In genomic region chr17:21166599-21167265, GRCh38 we compare ENCODE assay signal across 15 cellular contexts. TPM values are rescaled to one million over a fixed set of nuclear protein-coding genes. Genes with fewer than 3 reads are reported as not detected.
DNase-seq lines count a peak whose midpoint lies in the region; ATAC-seq and TF ChIP-seq lines count a peak whose summit lies in the region.
"Had no signal": no experiment of that assay in that cellular context is flagged by ENCODE, and none has a peak within 500 bp of the region (broad histone marks: within the 10 kb centered on the region; RNA-seq: fewer than 3 reads in every experiment).

No MANE protein-coding gene starts in this region.

- no peaks in the 10 kb centered on the region for H4K20me1 ChIP-seq in IMR-90 (ENCODE audit: insufficient read depth, low read length)

- no peak for TF ChIP-seq POLR2A in IMR-90 (IDR thresholded peaks at IDR 0.05; ENCODE audit: low read depth, low read length)

- dilution Hi-C loops in IMR-90 (cut with HindIII; ENCODE audit: low sequenced_read_pairs, unreplicated experiment) = no loop called here

- peak overlapping the region; percentile 57; the same call in 1 of the 2 replicates for H3K9ac ChIP-seq in IMR-90 (ENCODE audit: low read depth, low read length)

- no peak overlapping the region for H3K4me3 ChIP-seq in IMR-90 (ENCODE audit: insufficient read depth, low read depth, low read length)
- H3K4me3 ChIP-seq: K562 had no signal

- no peaks in the 10 kb centered on the region for H3K36me3 ChIP-seq in IMR-90 (ENCODE audit: control insufficient read depth, insufficient read depth, low read length)

- intact Hi-C loops in IMR-90 (cut with micrococcal nuclease) = loop anchor here (5.0 kb wide), 1 partner anchor 46 kb away; the partner anchor contains the start of gene TMEM11

- no peak overlapping the region for H2AK5ac ChIP-seq in IMR-90 (ENCODE audit: low read depth, low read length)

- H3K14ac ChIP-seq in IMR-90 (replicated peaks; ENCODE audit: low read depth, low read length) = no peak overlapping the region

- no CpG with 5 or more reads among the region's 5 CpGs for WGBS in IMR-90 (ENCODE audit: extremely low coverage in 2 of 2, insufficient read length in 1 of 2), 2 experiments

- no peak overlapping the region for H3K56ac ChIP-seq in IMR-90 (ENCODE audit: extremely low read depth, insufficient read depth, low read length)

- H3K4me2 ChIP-seq in IMR-90 (ENCODE audit: low read depth, low read length) = peak overlapping the region; percentile 37; the same call in 1 of the 2 replicates

- POLR2A ChIA-PET in IMR-90 (lab: Charles Lee; ENCODE audit: unreplicated experiment) = no interaction called here

- in situ Hi-C loops in IMR-90 (cut with MboI; ENCODE audit: low sequenced_read_pairs) = no loop called here

- no TSS peak for BruUV-seq in IMR-90 (replicated peaks; lab: Mats Ljungman, UMichigan)

- H4K91ac ChIP-seq in IMR-90 (ENCODE audit: insufficient read depth, low read depth, low read length) = no peak overlapping the region; the same call in 1 of the 2 replicates

- CTCF ChIA-PET in IMR-90 (lab: Yijun Ruan, JAX) = interaction anchor here (0.6 to 0.9 kb wide), 2 partner anchors 34 to 73 kb away, joined by 3 to 7 read pairs; no protein-coding TSS in a partner anchor

- H3K9me3 ChIP-seq in IMR-90 (ENCODE audit: control insufficient read depth, insufficient read depth, low read length) = no peaks in the 10 kb centered on the region

- ATAC-seq in IMR-90 (ENCODE audit: low read depth) = peak; percentile 47
- ATAC-seq in HG03097 (IDR thresholded peaks at IDR 0.05; ENCODE audit: low FRiP score, unreplicated experiment) = no peak
- ATAC-seq in HG03159 (IDR thresholded peaks at IDR 0.05; ENCODE audit: unreplicated experiment) = no peak
- ATAC-seq in HG03378 (IDR thresholded peaks at IDR 0.05; ENCODE audit: unreplicated experiment) = no peak
- ATAC-seq: CD8-positive, alpha-beta T cell had no signal

- peaks cover 17 to 21% of the 10 kb centered on the region in 2 experiments for H3K79me1 ChIP-seq in IMR-90 (ENCODE audit: low read depth in 1 of 2, low read length in 2 of 2)

- peak overlapping the region; percentile 25; the same call in 1 of the 2 replicates for H2BK120ac ChIP-seq in IMR-90 (ENCODE audit: low read depth, low read length)

- DNase-seq in IMR-90 = peak; percentile 11
- DNase-seq in fibroblast of gingiva (ENCODE audit: low read depth) = peak; percentile 77
- peak; percentile 39 for DNase-seq in medulla oblongata (ENCODE audit: extremely low spot score)
- peak; percentile 45 for DNase-seq in superior temporal gyrus (ENCODE audit: extremely low spot score)
- DNase-seq in T-helper 2 cell = no peak
- DNase-seq: effector CD8-positive, alpha-beta T cell; NCI-H146; NCI-H69; T1000 had no signal

- H4K5ac ChIP-seq in IMR-90 (ENCODE audit: low read depth, low read length) = no peak overlapping the region

- peaks cover 16% of the 10 kb centered on the region for H3K4me1 ChIP-seq in IMR-90 (ENCODE audit: control insufficient read depth, insufficient read depth, low read length)

- H2AFZ ChIP-seq in IMR-90 (replicated peaks; ENCODE audit: low read length, poor library complexity) = no peak overlapping the region

- H4K8ac ChIP-seq in IMR-90 (ENCODE audit: low read depth in 2 of 2, low read length in 2 of 2) = peak overlapping the region in 1 of 2 experiments; percentile 41; a peak in 1 of 4 replicates

- no peak overlapping the region; the same call in 1 of the 2 replicates for H3K4ac ChIP-seq in IMR-90 (ENCODE audit: low read depth, low read length)

- TF ChIP-seq CTCF in IMR-90 (conservative IDR thresholded peaks at IDR 0.05; ENCODE audit: low read depth, low read length) = no peak

- H2BK15ac ChIP-seq in IMR-90 (ENCODE audit: low read depth, low read length) = no peak overlapping the region

- H3K18ac ChIP-seq in IMR-90 (ENCODE audit: low read depth, low read length) = peak overlapping the region; percentile 69; the same call in 1 of the 2 replicates

- peak overlapping the region; percentile 39; the same call in 1 of the 2 replicates for H3K27ac ChIP-seq in IMR-90 (ENCODE audit: insufficient read depth, low read length)
- H3K27ac ChIP-seq: RWPE1 had no signal

- no peak overlapping the region for H2AK9ac ChIP-seq in IMR-90 (replicated peaks; ENCODE audit: low read depth, low read length, poor library complexity)

- peak overlapping the region; percentile 58 for H2BK5ac ChIP-seq in IMR-90 (ENCODE audit: low read depth, low read length, poor library complexity, severe bottlenecking)

- H2BK20ac ChIP-seq in IMR-90 (ENCODE audit: low read depth, low read length) = no peak overlapping the region; the same call in 1 of the 2 replicates

- TF ChIP-seq RAD21 in IMR-90 (IDR thresholded peaks at IDR 0.05; ENCODE audit: low read length) = no peak

- H3K27me3 ChIP-seq in IMR-90 (ENCODE audit: control insufficient read depth, insufficient read depth, low read length) = no peaks in the 10 kb centered on the region

- peaks cover 8% of the 10 kb centered on the region; the same call in 1 of the 2 replicates for H3K9me1 ChIP-seq in IMR-90 (ENCODE audit: insufficient read depth, low read length)

- peak overlapping the region; percentile 29; the same call in 1 of the 2 replicates for H3K23ac ChIP-seq in IMR-90 (ENCODE audit: low read depth, low read length)

TF ChIP-seq in IMR-90, 13 proteins besides CTCF, POLR2A, EP300 and RAD21:
- TF ChIP-seq RFX5 (IDR thresholded peaks at IDR 0.05; ENCODE audit: low read depth, low read length) = no peak
- no peak for TF ChIP-seq MAZ (IDR thresholded peaks at IDR 0.05; ENCODE audit: borderline replicate concordance, low read depth, low read length)
- TF ChIP-seq SMC3 (IDR thresholded peaks at IDR 0.05; ENCODE audit: low read depth, low read length) = no peak
- no peak for TF ChIP-seq NFE2L2 (IDR thresholded peaks at IDR 0.05; ENCODE audit: low read depth, low read length)
- no peak for TF ChIP-seq CHD1 (IDR thresholded peaks at IDR 0.05; ENCODE audit: low read depth, low read length)
- no peak for TF ChIP-seq MAFK (IDR thresholded peaks at IDR 0.05; ENCODE audit: low read depth, low read length)
- no peak for TF ChIP-seq USF2 (IDR thresholded peaks at IDR 0.05; ENCODE audit: low read depth, low read length)
- TF ChIP-seq MXI1 (IDR thresholded peaks at IDR 0.05; ENCODE audit: borderline replicate concordance, low read depth, low read length) = no peak
- TF ChIP-seq ELK1 (IDR thresholded peaks at IDR 0.05; ENCODE audit: borderline replicate concordance, low read depth, low read length) = no peak
- TF ChIP-seq CEBPB (IDR thresholded peaks at IDR 0.05; ENCODE audit: low read depth, low read length) = no peak
- no peak for TF ChIP-seq RCOR1 (IDR thresholded peaks at IDR 0.05; ENCODE audit: insufficient replicate concordance, low read length)
- TF ChIP-seq FOS (IDR thresholded peaks at IDR 0.05; ENCODE audit: low read depth, low read length) = no peak
- no peak for TF ChIP-seq BHLHE40 (IDR thresholded peaks at IDR 0.05; ENCODE audit: low read depth, low read length)

RNA-seq across cellular contexts. Expression of gene DHRS7B, which starts 40.0 kb away (rescaled TPM):
- 24.2 and 34.4 TPM in 2 replicates for total RNA-seq in IMR-90 (2012; rRNA removed)
- polyA plus RNA-seq in IMR-90 (2012; rRNA removed) = 22.7 and 24.4 TPM in 2 replicates
- polyA plus RNA-seq in IMR-90 (2012; cell fraction: cytosol; rRNA removed) = 8.9 and 11.1 TPM in 2 replicates
- polyA plus RNA-seq in IMR-90 (2012; cell fraction: nucleus; rRNA removed; ENCODE audit: low replicate concordance) = 13.3 and 15.6 TPM in 2 replicates

RNA-seq across cellular contexts. Expression of gene TMEM11, which starts 47.2 kb away (rescaled TPM):
- total RNA-seq in IMR-90 (2012; rRNA removed) = 19.2 and 19.9 TPM in 2 replicates
- polyA plus RNA-seq in IMR-90 (2012; rRNA removed) = 44.7 and 57.6 TPM in 2 replicates
- 38.0 and 64.3 TPM in 2 replicates for polyA plus RNA-seq in IMR-90 (2012; cell fraction: cytosol; rRNA removed)
- polyA plus RNA-seq in IMR-90 (2012; cell fraction: nucleus; rRNA removed; ENCODE audit: low replicate concordance) = 17.1 and 33.2 TPM in 2 replicates

Comparison
In these comparisons a context has a peak if more than half of its experiments do, and no peak if none do; other contexts are left out.
1. DNase-seq: peak in IMR-90 (single experiment), fibroblast of gingiva (single experiment), medulla oblongata (single experiment) and superior temporal gyrus (single experiment); none in T-helper 2 cell (0 of 5).